Comparison of ENCODE assay signal across 17 cellular contexts in genomic region chr14:77714926-77715325, GRCh38. TPM values are rescaled to one million over a fixed set of nuclear protein-coding genes. Genes with fewer than 3 reads are reported as not detected.
A peak's percentile ranks its signal among the peaks of the same experiment; 100 is the strongest.
DNase-seq lines count a peak whose midpoint lies in the region; ATAC-seq lines count a peak whose summit lies in the region.
"Had no signal": no experiment of that assay in that cellular context is flagged by ENCODE, and none has a peak within 500 bp of the region (broad histone marks: within the 10 kb centered on the region; RNA-seq: fewer than 3 reads in every experiment).

No MANE protein-coding gene starts in this region.

- H3K27me3 Mint-ChIP-seq in activated naive CD8-positive, alpha-beta T cell treated with anti-CD3 and anti-CD28 coated beads for 36 hours: no peaks in the 10 kb centered on the region

- no peaks in the 10 kb centered on the region for H3K9me3 Mint-ChIP-seq in activated naive CD8-positive, alpha-beta T cell treated with anti-CD3 and anti-CD28 coated beads for 36 hours

- peaks cover 23% of the 10 kb centered on the region for H3K4me1 Mint-ChIP-seq in activated naive CD8-positive, alpha-beta T cell treated with anti-CD3 and anti-CD28 coated beads for 36 hours

- no peak overlapping the region for H3K4me3 Mint-ChIP-seq in activated naive CD8-positive, alpha-beta T cell treated with anti-CD3 and anti-CD28 coated beads for 36 hours

- peak; percentile 51 for ATAC-seq in HG02938 (IDR thresholded peaks at IDR 0.05; ENCODE audit: unreplicated experiment)
- peak; percentile 72 for ATAC-seq in stimulated activated naive CD8-positive, alpha-beta T cell treated with anti-CD3 and anti-CD28 coated beads, Interleukin-15, Interleukin-2, amounts not matched to agents 100 U/mL and 50 U/mL, for 24 hours
- ATAC-seq in HG03432 (IDR thresholded peaks at IDR 0.05; ENCODE audit: unreplicated experiment): no peak

- DNase-seq in stimulated activated CD4-positive, alpha-beta T cell treated with anti-CD3 and anti-CD28 coated beads, Interleukin-15, amount 100 ng/mL, for 24 hours: peak; percentile 37
- no peak for DNase-seq in stimulated activated CD4-positive, alpha-beta T cell treated with anti-CD3 and anti-CD28 coated beads, Interleukin-12 subunit alpha, Interleukin-12 subunit beta, amount 100 ng/mL, for 4 hours
- DNase-seq in activated naive CD8-positive, alpha-beta T cell treated with anti-CD3 and anti-CD28 coated beads for 36 hours: no peak
- no peak for DNase-seq in stimulated activated naive CD8-positive, alpha-beta T cell treated with anti-CD3 and anti-CD28 coated beads, Interleukin-15, Interleukin-2, amounts not matched to agents 100 U/mL and 50 U/mL, for 24 hours
- DNase-seq in amygdala (lab: John Stamatoyannopoulos, UW) (no peak), 8988T (no peak)
- DNase-seq: dermis blood vessel endothelial cell, EL, foreskin keratinocyte, GM23248, kidney, mammary epithelial cell, NCI-H1417 treated with DMSO at 0.1 percent for 48 hours, NCI-H526 treated with DMSO at 0.1 percent for 48 hours, Right ventricle myocardium superior had no signal

- H3K27ac Mint-ChIP-seq in activated naive CD8-positive, alpha-beta T cell treated with anti-CD3 and anti-CD28 coated beads for 36 hours: peak overlapping the region; percentile 30

- peaks cover 33% of the 10 kb centered on the region for H3K36me3 Mint-ChIP-seq in activated naive CD8-positive, alpha-beta T cell treated with anti-CD3 and anti-CD28 coated beads for 36 hours

RNA-seq across cellular contexts. Expression of gene SLIRP, which starts 7.0 kb away (rescaled TPM):
- total RNA-seq in activated naive CD8-positive, alpha-beta T cell treated with anti-CD3 and anti-CD28 coated beads for 36 hours: 100 to 1,000 TPM; 182 to 190 TPM

RNA-seq across cellular contexts. Expression of gene ALKBH1, which starts 7.1 kb away (rescaled TPM):
- 10 to 100 TPM; 18.5 to 22.1 TPM for total RNA-seq in activated naive CD8-positive, alpha-beta T cell treated with anti-CD3 and anti-CD28 coated beads for 36 hours

RNA-seq across cellular contexts. Expression of gene SNW1, which starts 46.0 kb away (rescaled TPM):
- 100 to 1,000 TPM; 114 to 117 TPM for total RNA-seq in activated naive CD8-positive, alpha-beta T cell treated with anti-CD3 and anti-CD28 coated beads for 36 hours
